Comparison of ENCODE assay signal across 9 cellular contexts in the genomic region with DNA sequence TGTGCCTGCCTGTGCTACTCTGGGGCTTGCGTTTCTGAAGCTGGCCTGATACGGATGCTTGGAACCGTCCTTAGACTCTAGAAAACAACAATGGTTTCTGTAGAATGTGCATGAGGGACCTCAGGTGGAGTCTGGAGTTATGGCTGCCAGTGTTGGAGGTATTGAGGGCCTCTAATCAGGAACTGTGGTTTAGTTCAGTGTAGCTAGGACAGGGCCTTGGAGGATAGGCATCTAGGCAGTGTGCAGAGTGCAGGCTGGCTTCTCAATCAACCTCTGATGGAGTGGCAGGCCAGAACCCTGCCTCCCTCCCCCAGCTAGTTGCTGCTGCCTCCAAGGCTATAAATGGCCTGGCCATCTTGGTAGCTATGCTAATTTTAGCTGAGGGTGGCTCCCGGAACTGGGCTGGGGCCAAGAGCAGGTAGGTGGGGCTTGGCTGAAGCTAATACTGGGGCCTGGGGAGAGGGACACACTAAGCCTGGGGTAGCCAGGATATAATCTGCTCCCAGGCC. TPM values are rescaled to one million over a fixed set of nuclear protein-coding genes. Genes with fewer than 3 reads are reported as not detected.
A peak's percentile ranks its signal among the peaks of the same experiment; 100 is the strongest.
DNase-seq lines count a peak whose midpoint lies in the region; ATAC-seq and TF ChIP-seq lines count a peak whose summit lies in the region.
"Had no signal": no experiment of that assay in that cellular context is flagged by ENCODE, and none has a peak within 500 bp of the region (broad histone marks: within the 10 kb centered on the region; RNA-seq: fewer than 3 reads in every experiment).

No MANE protein-coding gene starts in this region.

- no peaks in the 10 kb centered on the region for H3K79me2 ChIP-seq in neural progenitor cell (ENCODE audit: low read depth)

- intact Hi-C loops in activated T-helper 2 cell treated with anti-CD3 and anti-CD28 coated beads, Interferon-gamma antibody, Interleukin-2, Interleukin-4, amounts not matched to agents 10 μg/mL and 5 μg/mL and 100 μg/mL, durations not matched to agents 14 hours and 24 hours and 36 hours (cut with micrococcal nuclease) = loop anchor here (5.0 kb wide), 1 partner anchor 88 kb away; no protein-coding TSS in a partner anchor
- intact Hi-C loops in natural killer cell (cut with micrococcal nuclease) = loop anchor here (5.0 kb wide), 2 partner anchors 33 to 133 kb away; no protein-coding TSS in a partner anchor

- peak; percentile 27 for DNase-seq in activated naive CD4-positive, alpha-beta T cell treated with Interleukin-2 at 50 U/mL for 16 hours
- DNase-seq in activated naive CD4-positive, alpha-beta T cell (lab: John Stamatoyannopoulos, UW) = no peak
- DNase-seq in activated T-helper 2 cell treated with anti-CD3 and anti-CD28 coated beads, Interferon-gamma antibody, Interleukin-2, Interleukin-4, amounts not matched to agents 10 μg/mL and 5 μg/mL and 100 μg/mL, durations not matched to agents 14 hours and 24 hours and 36 hours (ENCODE audit: low spot score) = no peak
- DNase-seq in natural killer cell = no peak
- DNase-seq in neural progenitor cell (ENCODE audit: low spot score) = no peak
- DNase-seq in NCI-H524 treated with DMSO at 0.1 percent for 48 hours (lab: John Stamatoyannopoulos, UW) = no peak
- no peak for DNase-seq in NCI-H526 (lab: John Stamatoyannopoulos, UW)

- H3K36me3 Mint-ChIP-seq in activated T-helper 2 cell treated with anti-CD3 and anti-CD28 coated beads, Interferon-gamma antibody, Interleukin-2, Interleukin-4, amounts not matched to agents 10 μg/mL and 5 μg/mL and 100 μg/mL, durations not matched to agents 14 hours and 24 hours and 36 hours (ENCODE audit: low read depth) = peaks cover 41% of the 10 kb centered on the region
- H3K36me3 Mint-ChIP-seq in natural killer cell (no peaks in the 10 kb centered on the region), neural progenitor cell (no peaks in the 10 kb centered on the region)

- H2AFZ ChIP-seq in neural progenitor cell (replicated peaks) = no peak overlapping the region
- H2AFZ ChIP-seq: parathyroid adenoma had no signal

- peaks cover 20% of the 10 kb centered on the region for H3K27me3 ChIP-seq in neural progenitor cell

- peaks cover 25% of the 10 kb centered on the region for H3K4me1 ChIP-seq in neural progenitor cell

- H3K4me1 Mint-ChIP-seq in activated T-helper 2 cell treated with anti-CD3 and anti-CD28 coated beads, Interferon-gamma antibody, Interleukin-2, Interleukin-4, amounts not matched to agents 10 μg/mL and 5 μg/mL and 100 μg/mL, durations not matched to agents 14 hours and 24 hours and 36 hours (ENCODE audit: low read depth) = peaks cover 61% of the 10 kb centered on the region
- H3K4me1 Mint-ChIP-seq in natural killer cell (peaks cover 80 to 87% of the 10 kb centered on the region in 2 donors), neural progenitor cell (peaks cover 61% of the 10 kb centered on the region)

- ATAC-seq in HG03342 (IDR thresholded peaks at IDR 0.05; ENCODE audit: unreplicated experiment) (peak; percentile 37), natural killer cell (no peak)

- no peak overlapping the region for H3K4me3 ChIP-seq in neural progenitor cell

- peak overlapping the region; percentile 91 for H3K27ac Mint-ChIP-seq in activated T-helper 2 cell treated with anti-CD3 and anti-CD28 coated beads, Interferon-gamma antibody, Interleukin-2, Interleukin-4, amounts not matched to agents 10 μg/mL and 5 μg/mL and 100 μg/mL, durations not matched to agents 14 hours and 24 hours and 36 hours
- peak overlapping the region; percentile 83 to 100 for H3K27ac Mint-ChIP-seq in natural killer cell
- no peak overlapping the region for H3K27ac Mint-ChIP-seq in neural progenitor cell

- no peak overlapping the region for H3K4me2 ChIP-seq in neural progenitor cell

- H3K27me3 Mint-ChIP-seq in activated T-helper 2 cell treated with anti-CD3 and anti-CD28 coated beads, Interferon-gamma antibody, Interleukin-2, Interleukin-4, amounts not matched to agents 10 μg/mL and 5 μg/mL and 100 μg/mL, durations not matched to agents 14 hours and 24 hours and 36 hours (ENCODE audit: low read depth) = no peaks in the 10 kb centered on the region
- H3K27me3 Mint-ChIP-seq in natural killer cell (ENCODE audit: low read depth in 2 of 2) (no peaks in the 10 kb centered on the region), neural progenitor cell (ENCODE audit: insufficient read depth, low read depth) (peaks cover 4% of the 10 kb centered on the region)

- no peaks in the 10 kb centered on the region for H3K9me3 Mint-ChIP-seq in activated T-helper 2 cell treated with anti-CD3 and anti-CD28 coated beads, Interferon-gamma antibody, Interleukin-2, Interleukin-4, amounts not matched to agents 10 μg/mL and 5 μg/mL and 100 μg/mL, durations not matched to agents 14 hours and 24 hours and 36 hours
- H3K9me3 Mint-ChIP-seq in natural killer cell (no peaks in the 10 kb centered on the region), neural progenitor cell (peaks cover 3% of the 10 kb centered on the region)

- H3K4me3 Mint-ChIP-seq in activated T-helper 2 cell treated with anti-CD3 and anti-CD28 coated beads, Interferon-gamma antibody, Interleukin-2, Interleukin-4, amounts not matched to agents 10 μg/mL and 5 μg/mL and 100 μg/mL, durations not matched to agents 14 hours and 24 hours and 36 hours (ENCODE audit: low read depth) = peak overlapping the region; percentile 99
- H3K4me3 Mint-ChIP-seq in natural killer cell = peak overlapping the region; percentile 96
- no peak overlapping the region for H3K4me3 Mint-ChIP-seq in neural progenitor cell

- no peak overlapping the region for H3K27ac ChIP-seq in neural progenitor cell
- H3K27ac ChIP-seq: parathyroid adenoma had no signal

- peaks cover 15% of the 10 kb centered on the region for H3F3A ChIP-seq in neural progenitor cell (ENCODE audit: low read depth)

- no peak for TF ChIP-seq CTCF in natural killer cell (IDR thresholded peaks at IDR 0.05)
- TF ChIP-seq CTCF in neural progenitor cell (IDR thresholded peaks at IDR 0.05) = no peak

- H3K9ac ChIP-seq in neural progenitor cell = no peak overlapping the region
- H3K9ac ChIP-seq: parathyroid adenoma had no signal

- peaks cover 16% of the 10 kb centered on the region for H4K20me1 ChIP-seq in neural progenitor cell (ENCODE audit: low read depth)

- no peaks in the 10 kb centered on the region for H3K9me3 ChIP-seq in neural progenitor cell (ENCODE audit: low read depth)

- H3K36me3 ChIP-seq in neural progenitor cell = no peaks in the 10 kb centered on the region

RNA-seq across cellular contexts. Expression of a gene that starts 4.0 kb away (rescaled TPM):
- total RNA-seq in activated T-helper 2 cell treated with anti-CD3 and anti-CD28 coated beads, Interferon-gamma antibody, Interleukin-2, Interleukin-4, amounts not matched to agents 10 μg/mL and 5 μg/mL and 100 μg/mL, durations not matched to agents 14 hours and 24 hours and 36 hours = 77.6 and 78.0 TPM in 2 replicates
- 100 to 1,000 TPM; 171 to 187 (median 175) TPM for total RNA-seq in natural killer cell
- total RNA-seq in neural progenitor cell (ENCODE audit: low replicate concordance) = 17.3 and 18.9 TPM in 2 replicates

RNA-seq across cellular contexts. Expression of a gene that starts 18.7 kb away (rescaled TPM):
- total RNA-seq in activated T-helper 2 cell treated with anti-CD3 and anti-CD28 coated beads, Interferon-gamma antibody, Interleukin-2, Interleukin-4, amounts not matched to agents 10 μg/mL and 5 μg/mL and 100 μg/mL, durations not matched to agents 14 hours and 24 hours and 36 hours = 174 and 177 TPM in 2 replicates
- total RNA-seq in natural killer cell = 100 to 1,000 TPM; 114 to 145 (median 137) TPM
- 5.9 and 19.9 TPM in 2 replicates for total RNA-seq in neural progenitor cell (ENCODE audit: low replicate concordance)

RNA-seq across cellular contexts. Expression of a gene that starts 51.1 kb away (rescaled TPM):
- 23.8 and 30.3 TPM in 2 replicates for total RNA-seq in activated T-helper 2 cell treated with anti-CD3 and anti-CD28 coated beads, Interferon-gamma antibody, Interleukin-2, Interleukin-4, amounts not matched to agents 10 μg/mL and 5 μg/mL and 100 μg/mL, durations not matched to agents 14 hours and 24 hours and 36 hours
- total RNA-seq in natural killer cell (10 to 100 TPM in 1 of 3 donors, 1 to 10 TPM in 2; 9.5 to 17.5 (median 9.8) TPM), neural progenitor cell (ENCODE audit: low replicate concordance) (10.0 and 37.4 TPM in 2 replicates)
